20 cellular contexts compared by ENCODE assay signal in genomic region chr22:50705851-50706351, GRCh38. TPM values are rescaled to one million over a fixed set of nuclear protein-coding genes. Genes with fewer than 3 reads are reported as not detected.
DNase-seq lines count a peak whose midpoint lies in the region; ATAC-seq and TF ChIP-seq lines count a peak whose summit lies in the region.
"Had no signal": no experiment of that assay in that cellular context is flagged by ENCODE, and none has a peak within 500 bp of the region (broad histone marks: within the 10 kb centered on the region; RNA-seq: fewer than 3 reads in every experiment).

No MANE protein-coding gene starts in this region.

- no peaks in the 10 kb centered on the region for H3K9me2 ChIP-seq in neural cell (ENCODE audit: insufficient read depth, low read length)

- no peak for TF ChIP-seq EP300 in neural cell (conservative IDR thresholded peaks at IDR 0.05; ENCODE audit: poor library complexity, severe bottlenecking)

- no peak for TF ChIP-seq RAD21 in neural cell (conservative IDR thresholded peaks at IDR 0.05)

- no peak overlapping the region for H2AFZ ChIP-seq in neural cell (ENCODE audit: low read depth, low read length)
- H2AFZ ChIP-seq: GM23248 had no signal

- TF ChIP-seq CTCF in cardiac muscle cell (IDR thresholded peaks at IDR 0.05; ENCODE audit: low read depth, low read length) (no peak), neural cell (IDR thresholded peaks at IDR 0.05; ENCODE audit: poor library complexity, severe bottlenecking) (no peak)

- peak overlapping the region; percentile 64 for H3K4me2 ChIP-seq in neural cell (ENCODE audit: low read length)

- H3K9me3 ChIP-seq in KOPT-K1 (ENCODE audit: insufficient read depth, low read length, poor library complexity, severe bottlenecking) (no peaks in the 10 kb centered on the region), cardiac muscle cell (ENCODE audit: low read depth) (no peaks in the 10 kb centered on the region), neural cell (ENCODE audit: low read length) (no peaks in the 10 kb centered on the region)
- H3K9me3 ChIP-seq: tibial nerve had no signal

- DNase-seq in DMS53 treated with DMSO at 0.1 percent for 48 hours (lab: John Stamatoyannopoulos, UW; ENCODE audit: unreplicated experiment) = peak; percentile 1
- no peak for DNase-seq in cardiac muscle cell (ENCODE audit: low read depth in 1 of 2, low spot score in 1 of 2)
- DNase-seq in NCI-H524 (lab: John Stamatoyannopoulos, UW) = no peak
- no peak for DNase-seq in stimulated activated CD8-positive, alpha-beta memory T cell treated with anti-CD3 and anti-CD28 coated beads, Interleukin-4, amount 100 ng/mL, for 48 hours
- DNase-seq in NCI-H2196 (lab: John Stamatoyannopoulos, UW; ENCODE audit: unreplicated experiment) = no peak
- DNase-seq: activated naive CD8-positive, alpha-beta T cell treated with anti-CD3 and anti-CD28 coated beads for 36 hours; GM23248; KG1; NCI-H2081 treated with DMSO at 0.1 percent for 48 hours; stimulated activated CD4-positive, alpha-beta T cell treated with anti-CD3 and anti-CD28 coated beads, Interleukin-2, amount 100 ng/mL, for 48 hours had no signal

- ATAC-seq in GM18519 (IDR thresholded peaks at IDR 0.05; ENCODE audit: low FRiP score, unreplicated experiment) = no peak
- ATAC-seq: GM12878 had no signal

- H3K27me3 ChIP-seq in cardiac muscle cell = no peaks in the 10 kb centered on the region
- H3K27me3 ChIP-seq in neural cell (ENCODE audit: insufficient read depth, low read depth, low read length) = no peaks in the 10 kb centered on the region
- H3K27me3 ChIP-seq: tibial nerve had no signal

- H3F3A ChIP-seq in neural cell (ENCODE audit: insufficient read depth, low read length, poor library complexity, severe bottlenecking) = no peaks in the 10 kb centered on the region

- peaks cover 9% of the 10 kb centered on the region for H3K79me2 ChIP-seq in neural cell (replicated peaks; ENCODE audit: insufficient read depth, low read length)

- peak overlapping the region; percentile 80 for H3K9ac ChIP-seq in neural cell (ENCODE audit: low read length)
- H3K9ac ChIP-seq: GM23248 had no signal

- H3K4me1 ChIP-seq in cardiac muscle cell (ENCODE audit: low read depth) = peaks cover 6% of the 10 kb centered on the region

- peak overlapping the region; percentile 48 for H3K27ac ChIP-seq in KOPT-K1 (ENCODE audit: low read depth, low read length, poor library complexity, severe bottlenecking)
- no peak overlapping the region for H3K27ac ChIP-seq in cardiac muscle cell
- H3K27ac ChIP-seq in neural cell (ENCODE audit: low read length) = peak overlapping the region; percentile 78
- H3K27ac ChIP-seq: GM23248, tibial nerve had no signal

- H3K36me3 ChIP-seq in KOPT-K1 (ENCODE audit: insufficient read depth, low read length) (no peaks in the 10 kb centered on the region), cardiac muscle cell (no peaks in the 10 kb centered on the region), neural cell (ENCODE audit: insufficient read depth, low read length) (peaks cover 6% of the 10 kb centered on the region)

- no peaks in the 10 kb centered on the region for H4K20me1 ChIP-seq in neural cell (ENCODE audit: insufficient read depth)

- peak overlapping the region; percentile 16 for H3K4me3 ChIP-seq in cardiac muscle cell
- H3K4me3 ChIP-seq in neural cell (ENCODE audit: low read length) = peak overlapping the region; percentile 75
- H3K4me3 ChIP-seq: GM12878, GM23248, skin epidermis, tibial nerve had no signal

TF ChIP-seq in neural cell, 6 proteins besides CTCF, POLR2A, EP300 and RAD21:
- TF ChIP-seq TAF1 (IDR thresholded peaks at IDR 0.05; ENCODE audit: low read depth) = no peak
- TF ChIP-seq MXI1 (conservative IDR thresholded peaks at IDR 0.05; ENCODE audit: poor library complexity, severe bottlenecking) = no peak
- no peak for TF ChIP-seq POLR2AphosphoS5 (IDR thresholded peaks at IDR 0.05)
- TF ChIP-seq SMC3 (conservative IDR thresholded peaks at IDR 0.05; ENCODE audit: poor library complexity) = no peak
- TF ChIP-seq REST (IDR thresholded peaks at IDR 0.05; ENCODE audit: borderline replicate concordance) = no peak

RNA-seq across cellular contexts. Expression of gene ACR, which starts 32.1 kb away (rescaled TPM):
- total RNA-seq in cardiac muscle cell = 0.07 and 0.77 TPM in 2 replicates
- not detected in 2 replicates for polyA plus RNA-seq in cardiac muscle cell
- polyA plus RNA-seq in neural cell = not detected in 2 replicates
- not detected in 2 replicates for polyA minus RNA-seq in neural cell
- total RNA-seq: activated naive CD8-positive, alpha-beta T cell treated with anti-CD3 and anti-CD28 coated beads for 36 hours; epithelial cell of proximal tubule; GM12878; GM23248; myocyte; progenitor cell of endocrine pancreas had no signal
- polyA plus RNA-seq: AG04450, GM12878, GM23248 had no signal

RNA-seq across cellular contexts. Expression of gene SHANK3, which starts 33.3 kb away (rescaled TPM):
- total RNA-seq in cardiac muscle cell = 10.9 and 14.4 TPM in 2 replicates
- polyA plus RNA-seq in cardiac muscle cell (3.3 and 4.1 TPM in 2 replicates), neural cell (5.5 and 6.3 TPM in 2 replicates)
- 9.6 and 9.7 TPM in 2 replicates for polyA minus RNA-seq in neural cell
